Comparison of ENCODE assay signal across 26 cellular contexts in the genomic region with DNA sequence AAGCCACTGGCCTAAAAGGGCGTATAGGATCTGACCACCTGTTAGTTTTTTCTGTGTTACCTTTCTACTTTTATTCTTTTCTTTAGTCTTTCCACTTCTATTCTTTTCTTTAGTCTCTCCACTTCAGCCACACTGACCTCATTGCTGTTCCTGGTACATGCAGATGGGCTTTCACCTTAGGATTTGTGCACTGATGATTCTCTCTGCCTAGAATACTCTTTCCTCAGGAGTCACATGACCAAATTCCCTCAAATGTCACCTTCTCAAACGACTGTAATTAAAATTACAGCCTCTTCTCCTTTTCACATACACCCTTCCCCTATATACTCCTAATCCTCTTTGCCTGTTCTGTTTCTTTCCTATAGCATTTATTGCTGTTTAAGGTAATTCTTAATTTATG. TPM values are rescaled to one million over a fixed set of nuclear protein-coding genes. Genes with fewer than 3 reads are reported as not detected.
A peak's percentile ranks its signal among the peaks of the same experiment; 100 is the strongest.
DNase-seq lines count a peak whose midpoint lies in the region; ATAC-seq, FAIRE-seq and TF ChIP-seq lines count a peak whose summit lies in the region.
"Had no signal": no experiment of that assay in that cellular context is flagged by ENCODE, and none has a peak within 500 bp of the region (broad histone marks: within the 10 kb centered on the region; RNA-seq: fewer than 3 reads in every experiment).

No MANE protein-coding gene starts in this region.

- peak; percentile 81 for FAIRE-seq in HTR-8/SVneo (lab: Jason Lieb, UNC)
- FAIRE-seq: A204.1, GM12891, GM18507 had no signal

- H3K4me1 ChIP-seq in right atrium auricular region (peaks cover 0 to 12% of the 10 kb centered on the region in 2 donors), left lung (no peaks in the 10 kb centered on the region), colonic mucosa (no peaks in the 10 kb centered on the region)
- H3K4me1 ChIP-seq: BLaER1, Caco-2 had no signal

- DNase-seq in left ventricle myocardium superior, result no peak
- DNase-seq in right atrium auricular region (ENCODE audit: low spot score), result no peak
- DNase-seq in HTR-8/SVneo (ENCODE audit: insufficient read length, low spot score), result no peak
- no peak for DNase-seq in WERI-Rb-1
- DNase-seq in left lung, result no peak
- no peak for DNase-seq in NCI-H146 treated with DMSO at 0.1 percent for 48 hours (lab: John Stamatoyannopoulos, UW; ENCODE audit: unreplicated experiment)
- DNase-seq in colonic mucosa, result no peak
- no peak for DNase-seq in caudate nucleus (lab: John Stamatoyannopoulos, UW)
- DNase-seq: Caco-2; CD4-positive, CD25-positive, alpha-beta regulatory T cell; CD8-positive, alpha-beta T cell; DMS153; GF-D8; H9 had no signal

- H3K4me3 ChIP-seq in right atrium auricular region (no peak overlapping the region), WERI-Rb-1 (ENCODE audit: low read depth, low read length) (no peak overlapping the region), left lung (no peak overlapping the region), colonic mucosa (no peak overlapping the region)
- H3K4me3 ChIP-seq: BLaER1, GM23338 had no signal

- no peak for TF ChIP-seq CTCF in right atrium auricular region (IDR thresholded peaks at IDR 0.05)
- no peak for TF ChIP-seq CTCF in WERI-Rb-1 (IDR thresholded peaks at IDR 0.05; ENCODE audit: low read depth, low read length)
- TF ChIP-seq CTCF in left lung (IDR thresholded peaks at IDR 0.05), result no peak
- TF ChIP-seq CTCF in colonic mucosa (IDR thresholded peaks at IDR 0.05), result no peak

- H3K9me3 ChIP-seq in right atrium auricular region (no peaks in the 10 kb centered on the region), WERI-Rb-1 (ENCODE audit: severe bottlenecking) (no peaks in the 10 kb centered on the region), left lung (no peaks in the 10 kb centered on the region), colonic mucosa (no peaks in the 10 kb centered on the region)
- H3K9me3 ChIP-seq: Caco-2 had no signal

- H3K36me3 ChIP-seq in right atrium auricular region, result no peaks in the 10 kb centered on the region
- H3K36me3 ChIP-seq in WERI-Rb-1, result 0 out of 2 replicates have a peak, but pooled peaks cover 3% of the 10 kb centered on the region
- H3K36me3 ChIP-seq in left lung, result no peaks in the 10 kb centered on the region
- H3K36me3 ChIP-seq in colonic mucosa, result no peaks in the 10 kb centered on the region
- H3K36me3 ChIP-seq: BLaER1 had no signal

- H3K9ac ChIP-seq in colonic mucosa (ENCODE audit: low read depth in 2 of 2, low read length in 2 of 2), result no peak overlapping the region
- H3K9ac ChIP-seq: BLaER1 had no signal

- intact Hi-C loops in left ventricle myocardium superior (cut with micrococcal nuclease), result no loop called here
- intact Hi-C loops in left lung (cut with DNase I), result no loop called here
- intact Hi-C loops in colonic mucosa (cut with DNase I), result no loop called here

- H3K27ac ChIP-seq in right atrium auricular region (no peak overlapping the region), WERI-Rb-1 (peak overlapping the region; percentile 57), left lung (no peak overlapping the region), colonic mucosa (no peak overlapping the region), caudate nucleus (ENCODE audit: low read depth, low read length) (no peak overlapping the region)
- H3K27ac ChIP-seq: 22Rv1, BLaER1, C4-2B had no signal

- no peaks in the 10 kb centered on the region for H3K27me3 ChIP-seq in right atrium auricular region
- H3K27me3 ChIP-seq in WERI-Rb-1 (ENCODE audit: insufficient read depth, low read depth, severe bottlenecking), result no peaks in the 10 kb centered on the region
- no peaks in the 10 kb centered on the region for H3K27me3 ChIP-seq in left lung
- no peaks in the 10 kb centered on the region for H3K27me3 ChIP-seq in colonic mucosa
- H3K27me3 ChIP-seq: BLaER1 had no signal

- ATAC-seq in left ventricle myocardium superior (peak; percentile 37), left lung (peak; percentile 50)
- ATAC-seq: CD8-positive, alpha-beta T cell; GM23338; HCT116 had no signal

RNA-seq across cellular contexts. Expression of a gene that starts 36.0 kb away (rescaled TPM):
- total RNA-seq in left ventricle myocardium superior, result 25.0 TPM
- total RNA-seq in right atrium auricular region, result 10 to 100 TPM; 14.9 TPM
- total RNA-seq in left lung, result 10 to 100 TPM; 24.5 to 31.1 TPM
- total RNA-seq in colonic mucosa, result 10 to 100 TPM; 32.0 to 45.2 TPM

RNA-seq across cellular contexts. Expression of a gene that starts 57.8 kb away (rescaled TPM):
- total RNA-seq in left ventricle myocardium superior, result not detected
- total RNA-seq in right atrium auricular region, result not detected
- not detected for total RNA-seq in left lung
- 1 to 10 TPM in 1 of 2 donors, under 1 TPM in 1; 0.82 to 1.3 TPM for total RNA-seq in colonic mucosa
- total RNA-seq: B cell; Caco-2; CD4-positive, CD25-positive, alpha-beta regulatory T cell; CD8-positive, alpha-beta T cell; Daoy; G401; GM23338; H4; H9 had no signal
